27 cellular contexts compared by ENCODE assay signal in genomic region chr5:38226091-38226490, GRCh38. TPM values are rescaled to one million over a fixed set of nuclear protein-coding genes. Genes with fewer than 3 reads are reported as not detected.
"Had no signal": no experiment of that assay in that cellular context is flagged by ENCODE, and none has a peak within 500 bp of the region (broad histone marks: within the 10 kb centered on the region; RNA-seq: fewer than 3 reads in every experiment).

No MANE protein-coding gene starts in this region.

- H3K36me3 ChIP-seq: brain microvascular endothelial cell, esophagus squamous epithelium had no signal

- H3K4me3 ChIP-seq: esophagus squamous epithelium had no signal

- H3K4me1 ChIP-seq: esophagus squamous epithelium had no signal

- ATAC-seq: activated naive CD4-positive, alpha-beta T cell treated with anti-CD3 and anti-CD28 coated beads, Interleukin-2, amount 50 U/mL, for 72 hours; activated T-cell treated with anti-CD3 and anti-CD28 coated beads, Interleukin-2, amount 50 U/mL, for 72 hours; WTC11 had no signal

- H3K9me3 ChIP-seq: esophagus squamous epithelium had no signal

- H3K27me3 ChIP-seq: brain microvascular endothelial cell, esophagus squamous epithelium had no signal

- H3K27ac ChIP-seq: brain microvascular endothelial cell, epithelial cell of prostate, esophagus squamous epithelium had no signal

- DNase-seq: activated CD4-positive, alpha-beta memory T cell treated with anti-CD3 and anti-CD28 coated beads, Interleukin-2, amount 10 ng/mL, durations not matched to agents 7 days and 5 days; activated CD4-positive, alpha-beta T cell treated with anti-CD3 and anti-CD28 coated beads for 1 hour; activated CD4-positive, alpha-beta T cell treated with anti-CD3 and anti-CD28 coated beads for 4 hours; activated CD4-positive, alpha-beta T cell treated with anti-CD3 and anti-CD28 coated beads, Interleukin-2, amount 10 ng/mL, durations not matched to agents 7 days and 5 days; activated CD4-positive, alpha-beta T cell treated with anti-CD3 and anti-CD28 coated beads, Interleukin-2, amount 50 U/mL, for 4 hours; activated CD8-positive, alpha-beta memory T cell treated with anti-CD3 and anti-CD28 coated beads, Interleukin-2, amount 50 U/mL, for 48 hours; activated gamma-delta T cell; activated naive CD4-positive, alpha-beta T cell; activated naive CD4-positive, alpha-beta T cell treated with anti-CD3 and anti-CD28 coated beads, Interleukin-2, amount 10 ng/mL, durations not matched to agents 7 days and 5 days; activated naive CD8-positive, alpha-beta T cell treated with anti-CD3 and anti-CD28 coated beads, Interleukin-2, amount 10 ng/mL, durations not matched to agents 7 days and 5 days; activated T-cell treated with anti-CD3 and anti-CD28 coated beads for 4 hours; activated T-cell treated with anti-CD3 and anti-CD28 coated beads, Interleukin-2, amount 50 U/mL, for 24 hours; activated T-cell treated with anti-CD3 and anti-CD28 coated beads, Interleukin-2, amount 50 U/mL, for 72 hours; amniotic stem cell; anterior cingulate cortex; brain microvascular endothelial cell; cortex of kidney; dermis blood vessel endothelial cell; effector CD4-positive, alpha-beta T cell; esophagus squamous epithelium; foreskin fibroblast; head of caudate nucleus; hypothalamus; T-helper 2 cell had no signal

RNA-seq across cellular contexts. Expression of gene EGFLAM, which starts 32.3 kb away (rescaled TPM):
- total RNA-seq: activated CD4-positive, alpha-beta memory T cell treated with anti-CD3 and anti-CD28 coated beads, Interleukin-2, amount 10 ng/mL, durations not matched to agents 7 days and 5 days; activated CD4-positive, alpha-beta T cell treated with anti-CD3 and anti-CD28 coated beads, Interleukin-2, amount 10 ng/mL, durations not matched to agents 7 days and 5 days; activated naive CD4-positive, alpha-beta T cell treated with anti-CD3 and anti-CD28 coated beads, Interleukin-2, amount 50 U/mL, for 72 hours; activated naive CD8-positive, alpha-beta T cell treated with anti-CD3 and anti-CD28 coated beads, Interleukin-2, amount 10 ng/mL, durations not matched to agents 7 days and 5 days; activated T-cell treated with anti-CD3 and anti-CD28 coated beads, Interleukin-2, amount 50 U/mL, for 72 hours had no signal
